In genomic region chr16:58102665-58103427, GRCh38 we compare ENCODE assay signal across 16 cellular contexts. TPM values are rescaled to one million over a fixed set of nuclear protein-coding genes. Genes with fewer than 3 reads are reported as not detected.
DNase-seq lines count a peak whose midpoint lies in the region; ATAC-seq and TF ChIP-seq lines count a peak whose summit lies in the region.
"Had no signal": no experiment of that assay in that cellular context is flagged by ENCODE, and none has a peak within 500 bp of the region (broad histone marks: within the 10 kb centered on the region; RNA-seq: fewer than 3 reads in every experiment).

No MANE protein-coding gene starts in this region.

- H3K4me3 ChIP-seq in cardiac muscle cell = no peak overlapping the region
- no peak overlapping the region for H3K4me3 ChIP-seq in upper lobe of right lung
- H3K4me3 ChIP-seq in left lung = no peak overlapping the region
- H3K4me3 ChIP-seq in aorta (ENCODE audit: low read length in 2 of 2) = no peak overlapping the region
- H3K4me3 ChIP-seq: SK-N-MC, skin epidermis, suprapubic skin had no signal

- H3K9me3 ChIP-seq in cardiac muscle cell (ENCODE audit: low read depth) (no peaks in the 10 kb centered on the region), upper lobe of right lung (no peaks in the 10 kb centered on the region), left lung (no peaks in the 10 kb centered on the region), aorta (ENCODE audit: control insufficient read depth, low read length) (no peaks in the 10 kb centered on the region)
- H3K9me3 ChIP-seq: suprapubic skin had no signal

- H3K4me1 ChIP-seq in cardiac muscle cell (ENCODE audit: low read depth) = peaks cover 34% of the 10 kb centered on the region
- H3K4me1 ChIP-seq in upper lobe of right lung = no peaks in the 10 kb centered on the region
- peaks cover 0 to 7% of the 10 kb centered on the region in 2 donors for H3K4me1 ChIP-seq in left lung
- no peaks in the 10 kb centered on the region for H3K4me1 ChIP-seq in aorta (ENCODE audit: control insufficient read depth in 1 of 2, insufficient read depth in 2 of 2, low read length in 2 of 2)
- H3K4me1 ChIP-seq: suprapubic skin had no signal

- WGBS in aorta, 2 donors = 79 to 83% methylated on average over 16 of the region's 16 CpGs

- intact Hi-C loops in upper lobe of right lung (cut with DNase I) = no loop called here
- intact Hi-C loops in left lung (cut with DNase I) = no loop called here
- intact Hi-C loops in aorta (cut with DNase I) = no loop called here

- H3K36me3 ChIP-seq in cardiac muscle cell (no peaks in the 10 kb centered on the region), upper lobe of right lung (no peaks in the 10 kb centered on the region), left lung (no peaks in the 10 kb centered on the region), aorta (ENCODE audit: control insufficient read depth in 1 of 2, insufficient read depth in 2 of 2, low read length in 1 of 2) (no peaks in the 10 kb centered on the region)
- H3K36me3 ChIP-seq: suprapubic skin had no signal

- H3K27ac ChIP-seq in cardiac muscle cell = peak overlapping the region; percentile 98
- no peak overlapping the region for H3K27ac ChIP-seq in upper lobe of right lung
- no peak overlapping the region for H3K27ac ChIP-seq in left lung
- H3K27ac ChIP-seq in aorta (ENCODE audit: low read depth in 1 of 2, low read length in 2 of 2) = no peak overlapping the region
- H3K27ac ChIP-seq: 22Rv1, epithelial cell of prostate, SK-N-MC, skin epidermis, suprapubic skin had no signal

- no peak for TF ChIP-seq CTCF in cardiac muscle cell (IDR thresholded peaks at IDR 0.05; ENCODE audit: low read depth, low read length)
- TF ChIP-seq CTCF in upper lobe of right lung (IDR thresholded peaks at IDR 0.05) = no peak
- no peak for TF ChIP-seq CTCF in left lung (IDR thresholded peaks at IDR 0.05)

- DNase-seq in NCI-H1436 (lab: John Stamatoyannopoulos, UW) = peak; percentile 15
- DNase-seq in NCI-H1436 treated with DMSO at 0.1 percent for 48 hours (lab: John Stamatoyannopoulos, UW) = no peak
- peak in 1 of 2 donors; percentile 84 for DNase-seq in cardiac muscle cell (ENCODE audit: low read depth in 1 of 2, low spot score in 1 of 2)
- peak; percentile 26 for DNase-seq in upper lobe of right lung
- no peak for DNase-seq in NOMO-1 (lab: John Stamatoyannopoulos, UW; ENCODE audit: unreplicated experiment in 2 of 2)
- no peak for DNase-seq in left lung
- no peak for DNase-seq in aorta
- DNase-seq: activated B cell treated with CpG ODN at 0.5 μM for 24 hours; activated naive CD8-positive, alpha-beta T cell treated with anti-CD3 and anti-CD28 coated beads for 36 hours; NCI-H2029 had no signal

- peak; percentile 81 for ATAC-seq in HG03108 (IDR thresholded peaks at IDR 0.05; ENCODE audit: unreplicated experiment)
- no peak for ATAC-seq in upper lobe of right lung
- ATAC-seq in left lung = no peak
- ATAC-seq in aorta (ENCODE audit: low FRiP score) = no peak

- no peaks in the 10 kb centered on the region for H3K27me3 ChIP-seq in cardiac muscle cell
- H3K27me3 ChIP-seq in upper lobe of right lung = no peaks in the 10 kb centered on the region
- no peaks in the 10 kb centered on the region for H3K27me3 ChIP-seq in left lung
- H3K27me3 ChIP-seq in aorta (ENCODE audit: control insufficient read depth in 1 of 2, insufficient read depth in 2 of 2, low read length in 1 of 2) = no peaks in the 10 kb centered on the region
- H3K27me3 ChIP-seq: suprapubic skin had no signal

RNA-seq across cellular contexts. Expression of gene CFAP20, which starts 26.3 kb away (rescaled TPM):
- 154 and 198 TPM in 2 replicates for total RNA-seq in cardiac muscle cell
- polyA plus RNA-seq in cardiac muscle cell = 118 and 137 TPM in 2 replicates
- total RNA-seq in upper lobe of right lung = 24.8 TPM
- total RNA-seq in left lung = 10 to 100 TPM; 26.0 to 27.6 TPM
- 10 to 100 TPM; 16.6 to 17.9 TPM for total RNA-seq in aorta
- 10 to 100 TPM; 18.4 to 22.4 TPM for polyA plus RNA-seq in aorta

Comparison
In these comparisons a context has a peak if more than half of its experiments do, and no peak if none do; other contexts are left out.
1. DNase-seq: peak in NCI-H1436 (single experiment) and upper lobe of right lung (single experiment); none in NCI-H1436 treated with DMSO at 0.1 percent for 48 hours (single experiment), NOMO-1 (0 of 2), left lung (0 of 2) and aorta (0 of 2).